ENCODE assay signal across 8 cellular contexts in the genomic region with DNA sequence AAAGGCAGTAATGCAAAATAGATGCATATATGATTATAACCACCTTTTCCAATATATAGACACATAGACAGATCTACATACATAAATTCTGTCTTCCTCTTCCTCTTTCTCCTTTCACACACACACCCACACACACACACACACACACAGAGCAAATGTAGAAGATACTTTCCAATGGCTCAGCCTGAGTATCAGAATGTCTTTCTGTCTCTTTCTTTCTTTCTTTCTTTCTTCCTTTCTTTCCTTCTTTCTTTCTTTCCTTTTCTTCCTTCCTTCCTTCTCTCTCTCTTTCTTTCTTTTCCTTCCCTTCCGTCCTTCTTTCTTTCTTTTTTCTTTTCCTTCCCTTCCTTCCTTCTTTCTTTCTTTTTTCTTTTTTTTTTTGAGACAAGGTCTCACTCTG. TPM values are rescaled to one million over a fixed set of nuclear protein-coding genes. Genes with fewer than 3 reads are reported as not detected.
"Had no signal": no experiment of that assay in that cellular context is flagged by ENCODE, and none has a peak within 500 bp of the region (broad histone marks: within the 10 kb centered on the region; RNA-seq: fewer than 3 reads in every experiment).

No MANE protein-coding gene starts in this region.

RNA-seq across cellular contexts. Expression of a gene that starts 5.3 kb away (rescaled TPM):
- total RNA-seq: frontal cortex, left ventricle myocardium inferior, lung microvascular endothelial cell, skeletal muscle tissue, uterus had no signal
- polyA plus RNA-seq: pancreas had no signal

RNA-seq across cellular contexts. Expression of a gene that starts 8.1 kb away (rescaled TPM):
- total RNA-seq: activated CD4-positive, alpha-beta memory T cell treated with anti-CD3 and anti-CD28 coated beads for 36 hours; esophagus muscularis mucosa; lung microvascular endothelial cell; uterus had no signal

RNA-seq across cellular contexts. Expression of a gene that starts 19.4 kb away (rescaled TPM):
- total RNA-seq: left ventricle myocardium inferior, lung microvascular endothelial cell had no signal
